Comparison of ENCODE assay signal across 1 cellular context in genomic region chr7:469591-469961, GRCh38.
TF ChIP-seq lines count a peak whose summit lies in the region.

No MANE protein-coding gene starts in this region.

TF ChIP-seq in HepG2, 621 proteins besides CTCF, POLR2A, EP300 and RAD21 (continued from another document):
- TF ChIP-seq ARID5B (CRISPR knock-in tag; IDR thresholded peaks at IDR 0.05) (no peak), ZNF235 (CRISPR knock-in tag; IDR thresholded peaks at IDR 0.05; ENCODE audit: borderline replicate concordance) (no peak), SKIL (CRISPR knock-in tag; IDR thresholded peaks at IDR 0.05; ENCODE audit: borderline replicate concordance) (no peak), ZNF781 (CRISPR knock-in tag; IDR thresholded peaks at IDR 0.05; ENCODE audit: borderline replicate concordance, not compliant biosample characterization) (no peak), TAF1 (CRISPR knock-in tag; IDR thresholded peaks at IDR 0.05) (no peak), ZNF160 (CRISPR knock-in tag; IDR thresholded peaks at IDR 0.05) (no peak), NBN (conservative IDR thresholded peaks at IDR 0.05) (no peak)
- TF ChIP-seq, protein P1, sequence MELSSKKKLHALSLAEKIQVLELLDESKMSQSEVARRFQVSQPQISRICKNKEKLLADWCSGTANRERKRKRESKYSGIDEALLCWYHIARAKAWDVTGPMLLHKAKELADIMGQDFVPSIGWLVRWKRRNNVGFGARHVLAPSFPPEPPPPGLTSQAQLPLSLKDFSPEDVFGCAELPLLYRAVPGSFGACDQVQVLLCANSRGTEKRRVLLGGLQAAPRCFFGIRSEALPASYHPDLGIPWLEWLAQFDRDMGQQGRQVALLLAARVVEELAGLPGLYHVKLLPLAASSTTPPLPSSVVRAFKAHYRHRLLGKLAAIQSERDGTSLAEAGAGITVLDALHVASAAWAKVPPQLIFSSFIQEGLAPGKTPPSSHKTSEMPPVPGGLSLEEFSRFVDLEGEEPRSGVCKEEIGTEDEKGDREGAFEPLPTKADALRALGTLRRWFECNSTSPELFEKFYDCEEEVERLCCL (CRISPR knock-in tag; IDR thresholded peaks at IDR 0.05; ENCODE audit: borderline replicate concordance), result no peak
- TF ChIP-seq, protein P2, sequence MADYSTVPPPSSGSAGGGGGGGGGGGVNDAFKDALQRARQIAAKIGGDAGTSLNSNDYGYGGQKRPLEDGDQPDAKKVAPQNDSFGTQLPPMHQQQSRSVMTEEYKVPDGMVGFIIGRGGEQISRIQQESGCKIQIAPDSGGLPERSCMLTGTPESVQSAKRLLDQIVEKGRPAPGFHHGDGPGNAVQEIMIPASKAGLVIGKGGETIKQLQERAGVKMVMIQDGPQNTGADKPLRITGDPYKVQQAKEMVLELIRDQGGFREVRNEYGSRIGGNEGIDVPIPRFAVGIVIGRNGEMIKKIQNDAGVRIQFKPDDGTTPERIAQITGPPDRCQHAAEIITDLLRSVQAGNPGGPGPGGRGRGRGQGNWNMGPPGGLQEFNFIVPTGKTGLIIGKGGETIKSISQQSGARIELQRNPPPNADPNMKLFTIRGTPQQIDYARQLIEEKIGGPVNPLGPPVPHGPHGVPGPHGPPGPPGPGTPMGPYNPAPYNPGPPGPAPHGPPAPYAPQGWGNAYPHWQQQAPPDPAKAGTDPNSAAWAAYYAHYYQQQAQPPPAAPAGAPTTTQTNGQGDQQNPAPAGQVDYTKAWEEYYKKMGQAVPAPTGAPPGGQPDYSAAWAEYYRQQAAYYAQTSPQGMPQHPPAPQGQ (CRISPR knock-in tag; IDR thresholded peaks at IDR 0.05; ENCODE audit: borderline replicate concordance), result no peak
